ENCODE assay signal across 9 cellular contexts in genomic region chr11:65915821-65916251, GRCh38. TPM values are rescaled to one million over a fixed set of nuclear protein-coding genes. Genes with fewer than 3 reads are reported as not detected.
DNase-seq lines count a peak whose midpoint lies in the region; ATAC-seq lines count a peak whose summit lies in the region.
"Had no signal": no experiment of that assay in that cellular context is flagged by ENCODE, and none has a peak within 500 bp of the region (broad histone marks: within the 10 kb centered on the region; RNA-seq: fewer than 3 reads in every experiment).

No MANE protein-coding gene starts in this region.

- no peak for ATAC-seq in naive thymus-derived CD8-positive, alpha-beta T cell
- ATAC-seq in HG02759 (IDR thresholded peaks at IDR 0.05; ENCODE audit: unreplicated experiment), result no peak

- H3K36me3 Mint-ChIP-seq in naive thymus-derived CD8-positive, alpha-beta T cell, result peaks cover 0 to 14% (median 0%) of the 10 kb centered on the region in 3 donors

- peaks cover 17 to 45% (median 41%) of the 10 kb centered on the region in 4 donors for H3K4me1 Mint-ChIP-seq in naive thymus-derived CD8-positive, alpha-beta T cell

- H3K27me3 Mint-ChIP-seq in naive thymus-derived CD8-positive, alpha-beta T cell, result no peaks in the 10 kb centered on the region

- peak overlapping the region in 2 of 10 donors; percentile 46 to 51 for H3K27ac Mint-ChIP-seq in naive thymus-derived CD8-positive, alpha-beta T cell

- H3K9me3 Mint-ChIP-seq in naive thymus-derived CD8-positive, alpha-beta T cell, result no peaks in the 10 kb centered on the region

- peak overlapping the region; percentile 60 for H3K27ac ChIP-seq in cingulate gyrus (ENCODE audit: low read depth, low read length)

- peak overlapping the region in 2 of 10 donors; percentile 93 to 94 for H3K4me3 Mint-ChIP-seq in naive thymus-derived CD8-positive, alpha-beta T cell

- POLR2A ChIA-PET in naive thymus-derived CD8-positive, alpha-beta T cell (lab: Charles Lee), result interaction anchor here (0.7 to 4.0 kb wide), 5 partner anchors 9 to 56 kb away, joined by 3 to 32 read pairs (median 4); partner anchors contain the start of genes CCDC85B, FOSL1 and MUS81

- DNase-seq in stimulated activated CD4-positive, alpha-beta T cell treated with anti-CD3 and anti-CD28 coated beads, Interleukin-4, amount 100 ng/mL, for 1 hour, result peak; percentile 26
- no peak for DNase-seq in stimulated activated CD4-positive, alpha-beta T cell treated with anti-CD3 and anti-CD28 coated beads, Interleukin-1b, Interleukin-23, amount 100 ng/mL, for 48 hours
- DNase-seq in lung microvascular endothelial cell (ENCODE audit: low read depth in 2 of 2), result peak; percentile 84 to 97
- no peak for DNase-seq in naive thymus-derived CD8-positive, alpha-beta T cell
- no peak for DNase-seq in NCI-H1694 (lab: John Stamatoyannopoulos, UW)
- no peak for DNase-seq in NCI-H1694 treated with DMSO at 0.1 percent for 48 hours (lab: John Stamatoyannopoulos, UW)
- DNase-seq: DND-41 had no signal

RNA-seq across cellular contexts. Expression of gene C11orf68, which starts 3.0 kb away (rescaled TPM):
- total RNA-seq in lung microvascular endothelial cell, result 10.2 and 15.7 TPM in 2 replicates
- total RNA-seq in naive thymus-derived CD8-positive, alpha-beta T cell, result 10 to 100 TPM; 53.5 to 57.8 TPM
- 10 to 100 TPM; 46.0 to 82.2 (median 67.3) TPM for polyA plus RNA-seq in naive thymus-derived CD8-positive, alpha-beta T cell

RNA-seq across cellular contexts. Expression of gene DRAP1, which starts 3.4 kb away (rescaled TPM):
- total RNA-seq in lung microvascular endothelial cell, result 91.1 and 103 TPM in 2 replicates
- 10 to 100 TPM; 73.1 to 75.8 TPM for total RNA-seq in naive thymus-derived CD8-positive, alpha-beta T cell
- 100 to 1,000 TPM; 103 to 112 (median 110) TPM for polyA plus RNA-seq in naive thymus-derived CD8-positive, alpha-beta T cell

RNA-seq across cellular contexts. Expression of gene FOSL1, which starts 15.6 kb away (rescaled TPM):
- 0.99 and 3.1 TPM in 2 replicates for total RNA-seq in lung microvascular endothelial cell
- not detected for total RNA-seq in naive thymus-derived CD8-positive, alpha-beta T cell
- polyA plus RNA-seq in naive thymus-derived CD8-positive, alpha-beta T cell, result under 1 TPM in 2 of 3 donors, not detected in 1; 0.17 to 0.22 TPM

RNA-seq across cellular contexts. Expression of gene CCDC85B, which starts 25.4 kb away (rescaled TPM):
- 51.9 and 56.0 TPM in 2 replicates for total RNA-seq in lung microvascular endothelial cell
- 10 to 100 TPM; 25.8 to 29.5 TPM for total RNA-seq in naive thymus-derived CD8-positive, alpha-beta T cell
- 10 to 100 TPM; 77.2 to 83.6 (median 83.0) TPM for polyA plus RNA-seq in naive thymus-derived CD8-positive, alpha-beta T cell

RNA-seq across cellular contexts. Expression of gene FIBP, which starts 27.6 kb away (rescaled TPM):
- total RNA-seq in lung microvascular endothelial cell, result 145 and 157 TPM in 2 replicates
- total RNA-seq in naive thymus-derived CD8-positive, alpha-beta T cell, result 10 to 100 TPM; 33.0 to 35.6 TPM
- polyA plus RNA-seq in naive thymus-derived CD8-positive, alpha-beta T cell, result 10 to 100 TPM; 74.9 to 97.6 (median 86.0) TPM

Comparison
In these comparisons a context has a peak if more than half of its experiments do, and no peak if none do; other contexts are left out.
1. DNase-seq: peak in stimulated activated CD4-positive, alpha-beta T cell treated with anti-CD3 and anti-CD28 coated beads, Interleukin-4, amount 100 ng/mL, for 1 hour (single experiment) and lung microvascular endothelial cell (2 of 2); none in stimulated activated CD4-positive, alpha-beta T cell treated with anti-CD3 and anti-CD28 coated beads, Interleukin-1b, Interleukin-23, amount 100 ng/mL, for 48 hours (single experiment), naive thymus-derived CD8-positive, alpha-beta T cell (0 of 10), NCI-H1694 (single experiment) and NCI-H1694 treated with DMSO at 0.1 percent for 48 hours (single experiment).